Comparison of ENCODE assay signal across 8 cellular contexts in genomic region chr19:45607071-45608029, GRCh38. TPM values are rescaled to one million over a fixed set of nuclear protein-coding genes. Genes with fewer than 3 reads are reported as not detected.
A peak's percentile ranks its signal among the peaks of the same experiment; 100 is the strongest.
DNase-seq lines count a peak whose midpoint lies in the region; ATAC-seq and TF ChIP-seq lines count a peak whose summit lies in the region.

No MANE protein-coding gene starts in this region.

- TF ChIP-seq POLR2A in Peyer's patch (IDR thresholded peaks at IDR 0.05) (no peak), uterus (IDR thresholded peaks at IDR 0.05) (no peak)

- intact Hi-C loops in uterus (cut with DNase I; ENCODE audit: low total_unique reads), result no loop called here

- H3K9ac ChIP-seq in BLaER1 treated with 17β-estradiol and CSF1 and Interleukin-3, amounts not matched to agents 10 nM and 100 nM, result peak overlapping the region in 10 of 11 experiments; percentile 1 to 48 (median 35); a peak in 14 of 22 replicates

- peak overlapping the region; percentile 82 to 91 (median 86) for H3K4me2 ChIP-seq in BLaER1 treated with 17β-estradiol and CSF1 and Interleukin-3, amounts not matched to agents 10 nM and 100 nM

- peaks cover 5% of the 10 kb centered on the region for H3K9me3 Mint-ChIP-seq in activated naive CD4-positive, alpha-beta T cell treated with anti-CD3 and anti-CD28 coated beads, Interleukin-2, amount 50 U/mL, for 24 hours

- peaks cover 14% of the 10 kb centered on the region for H3K36me3 Mint-ChIP-seq in activated naive CD4-positive, alpha-beta T cell treated with anti-CD3 and anti-CD28 coated beads, Interleukin-2, amount 50 U/mL, for 24 hours

- peaks cover 0 to 15% (median 9%) of the 10 kb centered on the region in 11 experiments; a peak in 15 of 22 replicates for H3K9me3 ChIP-seq in BLaER1 treated with 17β-estradiol and CSF1 and Interleukin-3, amounts not matched to agents 10 nM and 100 nM (replicated peaks in 1 of 11)
- H3K9me3 ChIP-seq in Peyer's patch (no peaks in the 10 kb centered on the region), neuron (ENCODE audit: low read length) (no peaks in the 10 kb centered on the region), uterus (no peaks in the 10 kb centered on the region)

- peaks cover 11% of the 10 kb centered on the region for H3K27me3 Mint-ChIP-seq in activated naive CD4-positive, alpha-beta T cell treated with anti-CD3 and anti-CD28 coated beads, Interleukin-2, amount 50 U/mL, for 24 hours

- peak overlapping the region; percentile 9 for H2AFZ ChIP-seq in neuron (ENCODE audit: low read depth, low read length)

- DNase-seq in HFF-Myc (ENCODE audit: extremely low read depth, low read depth) (peak; percentile 49), Peyer's patch (peak; percentile 46 to 86 (median 75)), germinal center (ENCODE audit: low spot score) (peak; percentile 44), uterus (peak; percentile 66 to 70)

- peaks cover 10% of the 10 kb centered on the region for H3K4me1 Mint-ChIP-seq in activated naive CD4-positive, alpha-beta T cell treated with anti-CD3 and anti-CD28 coated beads, Interleukin-2, amount 50 U/mL, for 24 hours

- H3K27ac Mint-ChIP-seq in activated naive CD4-positive, alpha-beta T cell treated with anti-CD3 and anti-CD28 coated beads, Interleukin-2, amount 50 U/mL, for 24 hours, result peak overlapping the region; percentile 77

- H3K4me3 ChIP-seq in BLaER1 treated with 17β-estradiol and CSF1 and Interleukin-3, amounts not matched to agents 10 nM and 100 nM, result peak overlapping the region in 8 of 10 experiments; percentile 4 to 43 (median 21); a peak in 9 of 20 replicates
- H3K4me3 ChIP-seq in HFF-Myc (replicated peaks; ENCODE audit: low read depth, low read length) (0 out of 2 replicates have a peak overlapping the region, but pooled peaks have one; percentile 11), Peyer's patch (peak overlapping the region in 2 of 4 donors; percentile 3 to 12), neuron (ENCODE audit: low read length) (peak overlapping the region; percentile 5), uterus (peak overlapping the region in 1 of 2 donors; percentile 15)

- H3K4me1 ChIP-seq in BLaER1 treated with 17β-estradiol and CSF1 and Interleukin-3, amounts not matched to agents 10 nM and 100 nM, result peaks cover 4 to 19% (median 18%) of the 10 kb centered on the region in 10 experiments
- H3K4me1 ChIP-seq in Peyer's patch (peaks cover 0 to 9% (median 2%) of the 10 kb centered on the region in 4 donors), neuron (ENCODE audit: insufficient read depth, low read length) (peaks cover 4% of the 10 kb centered on the region), uterus (peaks cover 0 to 7% of the 10 kb centered on the region in 2 donors)

- no peak for ATAC-seq in HG02840 (IDR thresholded peaks at IDR 0.05; ENCODE audit: low FRiP score, unreplicated experiment)

- peak; percentile 86 for TF ChIP-seq CTCF in HFF-Myc (IDR thresholded peaks at IDR 0.05; ENCODE audit: low read depth, low read length, missing control alignments)
- peak; percentile 80 to 94 (median 87) for TF ChIP-seq CTCF in Peyer's patch (IDR thresholded peaks at IDR 0.05)
- TF ChIP-seq CTCF in uterus (IDR thresholded peaks at IDR 0.05), result peak; percentile 75 to 87 (median 82)

- peak overlapping the region in 4 of 11 experiments; percentile 6 to 27 (median 18); a peak in 6 of 22 replicates for H3K27ac ChIP-seq in BLaER1 treated with 17β-estradiol and CSF1 and Interleukin-3, amounts not matched to agents 10 nM and 100 nM
- H3K27ac ChIP-seq in Peyer's patch, result peak overlapping the region in 1 of 4 donors; percentile 41
- peak overlapping the region; percentile 37 to 60 for H3K27ac ChIP-seq in uterus

- peaks cover 34 to 39% (median 38%) of the 10 kb centered on the region in 11 experiments for H3K36me3 ChIP-seq in BLaER1 treated with 17β-estradiol and CSF1 and Interleukin-3, amounts not matched to agents 10 nM and 100 nM
- H3K36me3 ChIP-seq in Peyer's patch, result peaks cover 0 to 28% (median 0%) of the 10 kb centered on the region in 3 donors
- H3K36me3 ChIP-seq in neuron (ENCODE audit: insufficient read depth, low read length), result no peaks in the 10 kb centered on the region
- H3K36me3 ChIP-seq in uterus, result no peaks in the 10 kb centered on the region

- peak overlapping the region; percentile 30 for H3K4me3 Mint-ChIP-seq in activated naive CD4-positive, alpha-beta T cell treated with anti-CD3 and anti-CD28 coated beads, Interleukin-2, amount 50 U/mL, for 24 hours

- no peaks in the 10 kb centered on the region; a peak in 2 of 22 replicates for H4K20me1 ChIP-seq in BLaER1 treated with 17β-estradiol and CSF1 and Interleukin-3, amounts not matched to agents 10 nM and 100 nM

- H3K27me3 ChIP-seq in BLaER1 treated with 17β-estradiol and CSF1 and Interleukin-3, amounts not matched to agents 10 nM and 100 nM, result peaks cover 11 to 26% (median 23%) of the 10 kb centered on the region in 11 experiments
- peaks cover 0 to 4% of the 10 kb centered on the region in 2 donors for H3K27me3 ChIP-seq in Peyer's patch
- H3K27me3 ChIP-seq in neuron (ENCODE audit: insufficient read depth, low read length), result peaks cover 5% of the 10 kb centered on the region
- H3K27me3 ChIP-seq in uterus, result peaks cover 0 to 2% of the 10 kb centered on the region in 2 donors

RNA-seq across cellular contexts. Expression of gene GPR4, which starts 5.3 kb away (rescaled TPM):
- total RNA-seq in Peyer's patch (1 to 10 TPM in 2 of 4 donors, under 1 TPM in 2; 0.18 to 3.4 (median 1.7) TPM), uterus (10 to 100 TPM in 1 of 4 donors, 1 to 10 TPM in 2, under 1 TPM in 1; 0.62 to 13.5 (median 6.6) TPM)

RNA-seq across cellular contexts. Expression of gene OPA3, which starts 22.7 kb away (rescaled TPM):
- 10 to 100 TPM in 3 of 4 donors, 1 to 10 TPM in 1; 5.0 to 26.6 (median 13.6) TPM for total RNA-seq in Peyer's patch
- 1 to 10 TPM; 2.8 to 9.1 (median 5.1) TPM for total RNA-seq in uterus

RNA-seq across cellular contexts. Expression of gene EML2, which starts 31.8 kb away (rescaled TPM):
- 10 to 100 TPM; 17.5 to 60.2 (median 46.9) TPM for total RNA-seq in Peyer's patch
- 10 to 100 TPM in 2 of 4 donors, 1 to 10 TPM in 2; 1.2 to 18.4 (median 11.6) TPM for total RNA-seq in uterus
